ENCODE assay signal across 35 cellular contexts in the genomic region with DNA sequence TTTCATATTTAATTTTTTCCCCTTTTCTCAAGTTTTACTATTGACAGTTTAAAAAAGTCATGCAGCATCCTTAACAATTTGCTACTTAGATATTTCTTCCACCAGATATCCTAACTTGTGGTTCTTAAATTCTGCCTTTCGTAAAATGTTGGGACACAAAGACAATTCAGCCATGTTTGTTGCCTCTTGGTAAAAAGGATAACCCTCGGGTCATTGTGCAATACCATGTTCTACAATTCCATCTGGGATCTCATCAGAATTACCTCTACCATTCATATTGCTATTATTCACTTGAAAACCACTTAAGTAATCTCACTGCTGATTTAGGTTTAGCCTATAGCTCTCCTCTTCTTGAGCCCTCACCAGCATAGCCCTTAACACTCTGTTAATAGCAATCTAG. TPM values are rescaled to one million over a fixed set of nuclear protein-coding genes. Genes with fewer than 3 reads are reported as not detected.
"Had no signal": no experiment of that assay in that cellular context is flagged by ENCODE, and none has a peak within 500 bp of the region (broad histone marks: within the 10 kb centered on the region; RNA-seq: fewer than 3 reads in every experiment).

No MANE protein-coding gene starts in this region.

- H3K4me3 Mint-ChIP-seq: natural killer cell; stimulated activated naive B cell treated with anti-CD40 and anti-IgM and Interleukin-4, amounts not matched to agents 10 μg/mL and 1 μg/mL and 100 μg/mL, for 72 hours; stimulated activated naive CD8-positive, alpha-beta T cell treated with anti-CD3 and anti-CD28 coated beads, Interleukin-15, Interleukin-2, amounts not matched to agents 100 ng/mL and 50 ng/mL, for 24 hours had no signal

- H3K4me1 Mint-ChIP-seq: natural killer cell had no signal

- H3K36me3 ChIP-seq: esophagus muscularis mucosa, heart right ventricle, lower lobe of right lung, ovary, suprapubic skin, thyroid gland, vagina had no signal

- H3K4me3 ChIP-seq: coronary artery, esophagus muscularis mucosa, heart right ventricle, lower lobe of right lung, ovary, psoas muscle, skin epidermis, suprapubic skin, thyroid gland, vagina had no signal

- H3K4me1 ChIP-seq: esophagus muscularis mucosa, foreskin keratinocyte, heart right ventricle, lower lobe of right lung, psoas muscle, suprapubic skin, thyroid gland, vagina had no signal

- DNase-seq: dermis blood vessel endothelial cell; effector memory CD4-positive, alpha-beta T cell; foreskin keratinocyte; glutamatergic neuron; heart right ventricle; hippocampal formation; kidney glomerular epithelial cell; left colon; left ventricle myocardium superior; lower lobe of right lung; natural killer cell; occipital lobe; ovary; posterior cingulate gyrus; psoas muscle; right cardiac atrium; stimulated activated CD4-positive, alpha-beta T cell treated with anti-CD3 and anti-CD28 coated beads, Interleukin-15, amount 100 ng/mL, for 24 hours; stimulated activated CD4-positive, alpha-beta T cell treated with anti-CD3 and anti-CD28 coated beads, Interleukin-2, amount 100 ng/mL, for 48 hours; stimulated activated naive B cell treated with anti-CD40 and anti-IgM and Interleukin-4, amounts not matched to agents 10 μg/mL and 1 μg/mL and 100 μg/mL, for 72 hours; thyroid gland; trophoblast cell had no signal

- FAIRE-seq: endothelial cell of umbilical vein, islet of Langerhans had no signal

- H3K27me3 Mint-ChIP-seq: stimulated activated naive B cell treated with anti-CD40 and anti-IgM and Interleukin-4, amounts not matched to agents 10 μg/mL and 1 μg/mL and 100 μg/mL, for 72 hours; stimulated activated naive CD8-positive, alpha-beta T cell treated with anti-CD3 and anti-CD28 coated beads, Interleukin-15, Interleukin-2, amounts not matched to agents 100 ng/mL and 50 ng/mL, for 24 hours had no signal

- H3K27me3 ChIP-seq: esophagus muscularis mucosa, foreskin keratinocyte, heart right ventricle, ovary, suprapubic skin, thyroid gland, vagina had no signal

- H3K27ac ChIP-seq: coronary artery, esophagus muscularis mucosa, foreskin keratinocyte, heart right ventricle, lower lobe of right lung, ovary, psoas muscle, skin epidermis, suprapubic skin, thyroid gland, vagina had no signal

- H3K27ac Mint-ChIP-seq: natural killer cell; stimulated activated naive CD8-positive, alpha-beta T cell treated with anti-CD3 and anti-CD28 coated beads, Interleukin-15, Interleukin-2, amounts not matched to agents 100 ng/mL and 50 ng/mL, for 24 hours had no signal

- ATAC-seq: foreskin keratinocyte, heart right ventricle, left colon, left ventricle myocardium superior, lower lobe of right lung, natural killer cell, psoas muscle, right cardiac atrium had no signal

- H3K9me3 ChIP-seq: lower lobe of right lung, ovary, psoas muscle, thyroid gland, vagina had no signal

RNA-seq across cellular contexts. Expression of a gene that starts 13.2 kb away (rescaled TPM):
- total RNA-seq: dermis blood vessel endothelial cell, endothelial cell of umbilical vein, epithelial cell of proximal tubule, esophagus muscularis mucosa, fibroblast of lung, foreskin keratinocyte, left ventricle myocardium superior, lower lobe of right lung, myocyte, natural killer cell, occipital lobe, renal cortical epithelial cell, right cardiac atrium, suprapubic skin, thyroid gland, ureter, vagina had no signal
- polyA plus RNA-seq: endothelial cell of umbilical vein, fibroblast of lung, foreskin keratinocyte, neural cell, ovary had no signal

RNA-seq across cellular contexts. Expression of a gene that starts 19.3 kb away (rescaled TPM):
- total RNA-seq: dermis blood vessel endothelial cell, endothelial cell of umbilical vein, epithelial cell of proximal tubule, fibroblast of lung, foreskin keratinocyte, left ventricle myocardium superior, lower lobe of right lung, myocyte, natural killer cell, occipital lobe, renal cortical epithelial cell, thyroid gland, ureter, vagina had no signal
- polyA plus RNA-seq: endothelial cell of umbilical vein, fibroblast of lung, foreskin keratinocyte, neural cell had no signal

RNA-seq across cellular contexts. Expression of a gene that starts 58.5 kb away (rescaled TPM):
- total RNA-seq: dermis blood vessel endothelial cell, endothelial cell of umbilical vein, epithelial cell of proximal tubule, esophagus muscularis mucosa, fibroblast of lung, foreskin keratinocyte, heart right ventricle, left ventricle myocardium superior, lower lobe of right lung, myocyte, natural killer cell, occipital lobe, psoas muscle, renal cortical epithelial cell, thyroid gland, ureter, vagina had no signal
- polyA plus RNA-seq: endothelial cell of umbilical vein, fibroblast of lung, foreskin keratinocyte, heart right ventricle, neural cell, ovary had no signal
